ENCODE assay signal across 8 cellular contexts in the genomic region with DNA sequence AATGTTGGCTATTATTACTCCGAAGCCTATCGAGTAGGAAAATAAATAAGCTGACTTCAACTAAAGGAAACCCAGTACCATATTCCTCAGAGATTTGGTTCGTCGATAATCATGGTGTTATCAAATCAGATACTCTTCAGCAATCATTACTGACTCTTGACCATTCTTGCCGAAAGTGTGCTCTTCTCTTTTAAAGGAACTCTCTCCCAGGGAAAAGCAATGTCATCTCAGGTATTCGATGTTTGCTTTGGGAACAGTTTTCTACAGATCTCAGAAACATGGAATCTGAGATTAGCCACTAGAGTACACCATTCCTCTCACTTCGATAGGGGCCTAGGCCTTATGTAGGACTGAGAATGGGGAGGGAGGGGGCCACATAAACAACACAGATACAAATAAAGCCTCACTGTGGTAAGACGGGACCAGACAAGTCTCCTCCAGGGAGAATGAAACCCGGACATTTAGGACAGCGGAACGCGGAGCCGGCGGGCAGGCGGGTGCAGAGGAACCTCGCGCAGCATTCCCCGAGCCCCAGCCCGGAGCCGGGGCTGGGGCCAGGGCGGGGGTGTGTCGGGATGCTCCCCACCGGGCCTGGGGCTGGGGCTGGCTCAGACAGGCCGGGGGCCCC. TPM values are rescaled to one million over a fixed set of nuclear protein-coding genes. Genes with fewer than 3 reads are reported as not detected.
DNase-seq lines count a peak whose midpoint lies in the region; ATAC-seq and TF ChIP-seq lines count a peak whose summit lies in the region.

No MANE protein-coding gene starts in this region.

- TF ChIP-seq CTCF in DND-41 (IDR thresholded peaks at IDR 0.05; ENCODE audit: borderline replicate concordance, extremely low read depth, low read length, poor library complexity, severe bottlenecking) (peak; percentile 36), osteocyte (IDR thresholded peaks at IDR 0.05) (no peak)

- peak overlapping the region; percentile 93 for H3K9ac ChIP-seq in DND-41 (ENCODE audit: low read depth, low read length)

- intact Hi-C loops in head of caudate nucleus (cut with DNase I) = loop anchor here (2.0 kb wide), 2 partner anchors 51 to 383 kb away; partner anchors contain the start of gene LAMTOR3

- H3K4me1 Mint-ChIP-seq in activated CD8-positive, alpha-beta T cell treated with anti-CD3 and anti-CD28 coated beads, Interleukin-2, amount 10 ng/mL, durations not matched to agents 7 days and 5 days (ENCODE audit: low read depth) = peaks cover 55% of the 10 kb centered on the region
- peaks cover 44% of the 10 kb centered on the region for H3K4me1 Mint-ChIP-seq in osteocyte (ENCODE audit: unreplicated experiment)

- H2AFZ ChIP-seq in DND-41 (ENCODE audit: low read depth, low read length) = peak overlapping the region; percentile 79

- POLR2A ChIA-PET in activated CD8-positive, alpha-beta T cell treated with anti-CD3 and anti-CD28 coated beads, Interleukin-2, amount 10 ng/mL, durations not matched to agents 7 days and 5 days (lab: Charles Lee) = interaction anchor here (0.6 to 7.0 kb wide), 11 partner anchors 20 to 382 kb away, joined by 3 to 55 read pairs (median 9); partner anchors contain the start of genes DAPP1, LAMTOR3 and TRMT10A

- H3K27me3 ChIP-seq in DND-41 (ENCODE audit: insufficient read depth, low read length, poor library complexity) = no peaks in the 10 kb centered on the region

- H3K27ac ChIP-seq in DND-41 (ENCODE audit: low read length) = peak overlapping the region; percentile 96

- no peaks in the 10 kb centered on the region for H3K27me3 Mint-ChIP-seq in activated CD8-positive, alpha-beta T cell treated with anti-CD3 and anti-CD28 coated beads, Interleukin-2, amount 10 ng/mL, durations not matched to agents 7 days and 5 days (ENCODE audit: low read depth)
- no peaks in the 10 kb centered on the region for H3K27me3 Mint-ChIP-seq in osteocyte (ENCODE audit: unreplicated experiment)

- peaks cover 38% of the 10 kb centered on the region for H3K36me3 ChIP-seq in DND-41 (ENCODE audit: insufficient read depth, low read length)

- peak; percentile 2; the same call in 2 of the 3 replicates for ATAC-seq in DND-41 (ENCODE audit: insufficient read depth, low read depth)
- peak; percentile 1 for ATAC-seq in GM21360 (IDR thresholded peaks at IDR 0.05; ENCODE audit: unreplicated experiment)
- ATAC-seq in activated CD8-positive, alpha-beta T cell treated with anti-CD3 and anti-CD28 coated beads, Interleukin-2, amount 10 ng/mL, durations not matched to agents 7 days and 5 days = peak; percentile 5

- H3K9me3 Mint-ChIP-seq in activated CD8-positive, alpha-beta T cell treated with anti-CD3 and anti-CD28 coated beads, Interleukin-2, amount 10 ng/mL, durations not matched to agents 7 days and 5 days (ENCODE audit: insufficient read depth) = no peaks in the 10 kb centered on the region
- no peaks in the 10 kb centered on the region for H3K9me3 Mint-ChIP-seq in osteocyte (ENCODE audit: unreplicated experiment)

- peaks cover 54% of the 10 kb centered on the region for H3K4me1 ChIP-seq in DND-41 (ENCODE audit: insufficient read depth, low read length)

- H3K79me2 ChIP-seq in DND-41 (ENCODE audit: insufficient read depth, low read length) = peaks cover 94% of the 10 kb centered on the region

- peaks cover 57% of the 10 kb centered on the region for H3K36me3 Mint-ChIP-seq in activated CD8-positive, alpha-beta T cell treated with anti-CD3 and anti-CD28 coated beads, Interleukin-2, amount 10 ng/mL, durations not matched to agents 7 days and 5 days (ENCODE audit: low read depth)
- peaks cover 15% of the 10 kb centered on the region for H3K36me3 Mint-ChIP-seq in osteocyte (ENCODE audit: unreplicated experiment)

- H3K9me3 ChIP-seq in DND-41 (ENCODE audit: insufficient read depth, low read length, severe bottlenecking) = no peaks in the 10 kb centered on the region

- H3K4me3 ChIP-seq in DND-41 (ENCODE audit: low read depth in 1 of 2, low read length in 2 of 2) = peak overlapping the region; percentile 69 to 76

- CTCF ChIA-PET in activated CD8-positive, alpha-beta T cell treated with anti-CD3 and anti-CD28 coated beads, Interleukin-2, amount 10 ng/mL, durations not matched to agents 7 days and 5 days (lab: Charles Lee) = interaction anchor here (0.7 to 3.5 kb wide), 9 partner anchors 24 to 150 kb away, joined by 3 to 23 read pairs (median 4); partner anchors contain the start of genes DAPP1 and LAMTOR3

- peak overlapping the region; percentile 96 for H3K27ac Mint-ChIP-seq in activated CD8-positive, alpha-beta T cell treated with anti-CD3 and anti-CD28 coated beads, Interleukin-2, amount 10 ng/mL, durations not matched to agents 7 days and 5 days
- peak overlapping the region; percentile 93 for H3K27ac Mint-ChIP-seq in osteocyte (ENCODE audit: unreplicated experiment)

- DNase-seq in DND-41 (no peak), HuH-7 (ENCODE audit: low spot score) (peak; percentile 12), head of caudate nucleus (peak in 29 of 42 donors; percentile 8 to 63 (median 40)), osteocyte (ENCODE audit: extremely low spot score, unreplicated experiment) (no peak), NCI-H2029 treated with DMSO at 0.1 percent for 48 hours (lab: John Stamatoyannopoulos, UW) (no peak)
- no peak for DNase-seq in activated CD8-positive, alpha-beta T cell treated with anti-CD3 and anti-CD28 coated beads, Interleukin-2, amount 10 ng/mL, durations not matched to agents 7 days and 5 days
- no peak for DNase-seq in effector CD4-positive, alpha-beta T cell

- H3K4me3 Mint-ChIP-seq in activated CD8-positive, alpha-beta T cell treated with anti-CD3 and anti-CD28 coated beads, Interleukin-2, amount 10 ng/mL, durations not matched to agents 7 days and 5 days = peak overlapping the region; percentile 97
- peak overlapping the region; percentile 93 for H3K4me3 Mint-ChIP-seq in osteocyte (ENCODE audit: unreplicated experiment)

- H3K4me2 ChIP-seq in DND-41 (ENCODE audit: insufficient read depth, low read length) = peak overlapping the region; percentile 91

- peaks cover 32% of the 10 kb centered on the region for H4K20me1 ChIP-seq in DND-41 (ENCODE audit: insufficient read depth, low read length)

RNA-seq across cellular contexts. Expression of gene DNAJB14, which starts 0.6 kb away (rescaled TPM):
- total RNA-seq in activated CD8-positive, alpha-beta T cell treated with anti-CD3 and anti-CD28 coated beads, Interleukin-2, amount 10 ng/mL, durations not matched to agents 7 days and 5 days = 10 to 100 TPM; 52.7 to 54.6 TPM
- 49.2 and 56.5 TPM in 2 replicates for total RNA-seq in osteocyte

RNA-seq across cellular contexts. Expression of gene H2AZ1, which starts 4.2 kb away (rescaled TPM):
- 100 to 1,000 TPM; 603 to 643 TPM for total RNA-seq in activated CD8-positive, alpha-beta T cell treated with anti-CD3 and anti-CD28 coated beads, Interleukin-2, amount 10 ng/mL, durations not matched to agents 7 days and 5 days
- 192 and 198 TPM in 2 replicates for total RNA-seq in osteocyte

RNA-seq across cellular contexts. Expression of gene LAMTOR3, which starts 51.6 kb away (rescaled TPM):
- total RNA-seq in activated CD8-positive, alpha-beta T cell treated with anti-CD3 and anti-CD28 coated beads, Interleukin-2, amount 10 ng/mL, durations not matched to agents 7 days and 5 days = 10 to 100 TPM; 26.8 to 28.8 TPM
- total RNA-seq in osteocyte = 38.2 and 44.7 TPM in 2 replicates

Comparison
In these comparisons a context has a peak if more than half of its experiments do, and no peak if none do; other contexts are left out.
1. DNase-seq: peak in HuH-7 (single experiment) and head of caudate nucleus (29 of 42); none in DND-41 (single experiment), activated CD8-positive, alpha-beta T cell treated with anti-CD3 and anti-CD28 coated beads, Interleukin-2, amount 10 ng/mL, durations not matched to agents 7 days and 5 days (single experiment), osteocyte (single experiment), effector CD4-positive, alpha-beta T cell (single experiment) and NCI-H2029 treated with DMSO at 0.1 percent for 48 hours (single experiment).
2. Peak in every context shown above with its lines, with median percentiles within 50 percentile points of each other: ATAC-seq.